9 cellular contexts compared by ENCODE assay signal in the genomic region with DNA sequence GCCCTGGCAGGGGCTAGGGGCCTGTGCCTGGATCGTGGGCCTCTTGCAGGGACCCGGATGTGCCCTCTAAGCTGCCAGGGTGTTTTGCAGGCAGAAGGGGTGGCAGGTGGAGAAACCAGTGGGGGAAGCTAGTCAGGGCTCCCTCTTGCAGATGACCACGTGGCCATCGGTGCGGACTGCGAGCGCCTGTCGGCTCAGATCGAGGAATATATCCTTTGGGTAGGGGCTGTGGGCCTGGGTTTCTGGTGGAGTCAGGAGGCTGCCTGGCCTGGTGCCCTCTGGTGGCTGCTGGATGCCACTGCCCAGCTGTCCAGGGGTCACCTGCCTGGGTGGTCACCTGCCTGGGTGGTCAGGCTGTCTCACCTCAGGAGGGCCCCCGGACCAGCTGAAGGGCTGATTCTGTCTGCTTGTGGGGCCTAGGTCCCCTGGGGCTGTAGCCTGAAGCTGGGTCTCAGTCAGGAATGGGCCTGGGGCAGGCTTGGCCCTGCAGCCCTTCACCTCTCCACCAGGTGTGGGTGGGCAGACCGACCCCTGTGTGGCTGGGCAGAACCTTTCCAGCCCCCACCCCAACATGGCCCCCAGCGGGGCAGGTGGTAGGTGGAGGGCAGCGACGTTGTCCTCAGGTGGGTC. TPM values are rescaled to one million over a fixed set of nuclear protein-coding genes. Genes with fewer than 3 reads are reported as not detected.
DNase-seq lines count a peak whose midpoint lies in the region; ATAC-seq and TF ChIP-seq lines count a peak whose summit lies in the region.
"Had no signal": no experiment of that assay in that cellular context is flagged by ENCODE, and none has a peak within 500 bp of the region (broad histone marks: within the 10 kb centered on the region; RNA-seq: fewer than 3 reads in every experiment).

No MANE protein-coding gene starts in this region.

- no peaks in the 10 kb centered on the region for H3K9me3 Mint-ChIP-seq in activated CD8-positive, alpha-beta T cell treated with anti-CD3 and anti-CD28 coated beads for 36 hours
- H3K9me3 Mint-ChIP-seq in activated CD8-positive, alpha-beta T cell treated with anti-CD3 and anti-CD28 coated beads, Interleukin-2, amount 10 ng/mL, durations not matched to agents 7 days and 5 days (ENCODE audit: insufficient read depth): no peaks in the 10 kb centered on the region

- peak; percentile 84 for TF ChIP-seq CTCF in activated CD8-positive, alpha-beta T cell treated with anti-CD3 and anti-CD28 coated beads for 36 hours (IDR thresholded peaks at IDR 0.05)
- TF ChIP-seq CTCF in fibroblast of the aortic adventitia (IDR thresholded peaks at IDR 0.05; ENCODE audit: insufficient read depth, low read length) (peak; percentile 75), thoracic aorta (IDR thresholded peaks at IDR 0.05) (peak; percentile 46)

- no peak overlapping the region for H3K4me3 Mint-ChIP-seq in activated CD8-positive, alpha-beta T cell treated with anti-CD3 and anti-CD28 coated beads for 36 hours
- H3K4me3 Mint-ChIP-seq in activated CD8-positive, alpha-beta T cell treated with anti-CD3 and anti-CD28 coated beads, Interleukin-2, amount 10 ng/mL, durations not matched to agents 7 days and 5 days: no peak overlapping the region

- intact Hi-C loops in activated CD8-positive, alpha-beta T cell treated with anti-CD3 and anti-CD28 coated beads for 36 hours (cut with micrococcal nuclease): loop anchor here (10.0 kb wide), 1 partner anchor 95 kb away; a partner anchor contains a TSS

- H3K4me1 ChIP-seq in thoracic aorta (ENCODE audit: control insufficient read depth in 1 of 2, low read depth in 2 of 2): peaks cover 3 to 6% of the 10 kb centered on the region in 2 donors

- peaks cover 2% of the 10 kb centered on the region for H3K36me3 Mint-ChIP-seq in activated CD8-positive, alpha-beta T cell treated with anti-CD3 and anti-CD28 coated beads for 36 hours (ENCODE audit: low read depth)
- H3K36me3 Mint-ChIP-seq in activated CD8-positive, alpha-beta T cell treated with anti-CD3 and anti-CD28 coated beads, Interleukin-2, amount 10 ng/mL, durations not matched to agents 7 days and 5 days (ENCODE audit: low read depth): peaks cover 24% of the 10 kb centered on the region

- H3K27ac Mint-ChIP-seq in activated CD8-positive, alpha-beta T cell treated with anti-CD3 and anti-CD28 coated beads for 36 hours: no peak overlapping the region
- H3K27ac Mint-ChIP-seq in activated CD8-positive, alpha-beta T cell treated with anti-CD3 and anti-CD28 coated beads, Interleukin-2, amount 10 ng/mL, durations not matched to agents 7 days and 5 days: no peak overlapping the region

- ATAC-seq in activated CD8-positive, alpha-beta T cell treated with anti-CD3 and anti-CD28 coated beads for 36 hours: no peak
- ATAC-seq in activated CD8-positive, alpha-beta T cell treated with anti-CD3 and anti-CD28 coated beads, Interleukin-2, amount 10 ng/mL, durations not matched to agents 7 days and 5 days: no peak
- ATAC-seq in thoracic aorta (ENCODE audit: insufficient number of reproducible peaks, low FRiP score, low read depth) (no peak), GM18868 (IDR thresholded peaks at IDR 0.05; ENCODE audit: unreplicated experiment) (no peak)

- no peak overlapping the region for H3K27ac ChIP-seq in thoracic aorta

- DNase-seq in activated CD8-positive, alpha-beta T cell treated with anti-CD3 and anti-CD28 coated beads for 36 hours: peak; percentile 49
- no peak for DNase-seq in activated CD8-positive, alpha-beta T cell treated with anti-CD3 and anti-CD28 coated beads, Interleukin-2, amount 10 ng/mL, durations not matched to agents 7 days and 5 days
- peak; percentile 45 for DNase-seq in RKO (ENCODE audit: low spot score)
- DNase-seq in fibroblast of the aortic adventitia (ENCODE audit: low read depth): no peak
- DNase-seq in thoracic aorta (ENCODE audit: low spot score): no peak
- no peak for DNase-seq in T1000 (lab: John Stamatoyannopoulos, UW)
- no peak for DNase-seq in RPMI8226

- POLR2A ChIA-PET in activated CD8-positive, alpha-beta T cell treated with anti-CD3 and anti-CD28 coated beads for 36 hours (lab: Charles Lee): interaction anchor here (0.7 to 2.8 kb wide), 2 partner anchors 10 to 50 kb away, joined by 3 to 15 read pairs; a partner anchor contains a TSS
- POLR2A ChIA-PET in activated CD8-positive, alpha-beta T cell treated with anti-CD3 and anti-CD28 coated beads, Interleukin-2, amount 10 ng/mL, durations not matched to agents 7 days and 5 days (lab: Charles Lee): no interaction called here

- H3K4me3 ChIP-seq in fibroblast of the aortic adventitia (ENCODE audit: low read depth, low read length) (no peak overlapping the region), thoracic aorta (no peak overlapping the region)

- H3K4me1 Mint-ChIP-seq in activated CD8-positive, alpha-beta T cell treated with anti-CD3 and anti-CD28 coated beads for 36 hours (ENCODE audit: low read depth): peaks cover 23% of the 10 kb centered on the region
- H3K4me1 Mint-ChIP-seq in activated CD8-positive, alpha-beta T cell treated with anti-CD3 and anti-CD28 coated beads, Interleukin-2, amount 10 ng/mL, durations not matched to agents 7 days and 5 days (ENCODE audit: low read depth): peaks cover 68% of the 10 kb centered on the region

- H3K36me3 ChIP-seq in thoracic aorta: peaks cover 24% of the 10 kb centered on the region

- H3K9me3 ChIP-seq in thoracic aorta: no peaks in the 10 kb centered on the region

- H3K27me3 Mint-ChIP-seq in activated CD8-positive, alpha-beta T cell treated with anti-CD3 and anti-CD28 coated beads for 36 hours: no peaks in the 10 kb centered on the region
- no peaks in the 10 kb centered on the region for H3K27me3 Mint-ChIP-seq in activated CD8-positive, alpha-beta T cell treated with anti-CD3 and anti-CD28 coated beads, Interleukin-2, amount 10 ng/mL, durations not matched to agents 7 days and 5 days (ENCODE audit: low read depth)

- CTCF ChIA-PET in activated CD8-positive, alpha-beta T cell treated with anti-CD3 and anti-CD28 coated beads for 36 hours (lab: Charles Lee): interaction anchor here (0.7 to 1.6 kb wide), 10 partner anchors 8 to 532 kb away, joined by 3 to 5 read pairs (median 3); a partner anchor contains a TSS
- CTCF ChIA-PET in activated CD8-positive, alpha-beta T cell treated with anti-CD3 and anti-CD28 coated beads, Interleukin-2, amount 10 ng/mL, durations not matched to agents 7 days and 5 days (lab: Charles Lee): interaction anchor here (1.2 to 2.9 kb wide), 5 partner anchors 9 to 31 kb away, joined by 3 to 13 read pairs (median 5); a partner anchor contains a TSS

- H3K27me3 ChIP-seq in thoracic aorta (replicated peaks; ENCODE audit: insufficient read depth): no peaks in the 10 kb centered on the region

RNA-seq across cellular contexts. Expression of a gene that starts 6.7 kb away (rescaled TPM):
- total RNA-seq in activated CD8-positive, alpha-beta T cell treated with anti-CD3 and anti-CD28 coated beads for 36 hours: 10 to 100 TPM; 30.0 to 33.0 TPM
- total RNA-seq in activated CD8-positive, alpha-beta T cell treated with anti-CD3 and anti-CD28 coated beads, Interleukin-2, amount 10 ng/mL, durations not matched to agents 7 days and 5 days: 10 to 100 TPM; 49.6 to 55.3 TPM
- total RNA-seq in fibroblast of the aortic adventitia (ENCODE audit: low replicate concordance) (23.5 and 59.4 TPM in 2 replicates), thoracic aorta (10 to 100 TPM; 30.1 to 48.6 TPM)

RNA-seq across cellular contexts. Expression of a gene that starts 9.6 kb away (rescaled TPM):
- 10 to 100 TPM; 42.5 to 44.1 TPM for total RNA-seq in activated CD8-positive, alpha-beta T cell treated with anti-CD3 and anti-CD28 coated beads for 36 hours
- total RNA-seq in activated CD8-positive, alpha-beta T cell treated with anti-CD3 and anti-CD28 coated beads, Interleukin-2, amount 10 ng/mL, durations not matched to agents 7 days and 5 days: 100 to 1,000 TPM; 130 to 135 TPM
- 4.8 and 9.8 TPM in 2 replicates for total RNA-seq in fibroblast of the aortic adventitia (ENCODE audit: low replicate concordance)
- total RNA-seq in thoracic aorta: 10 to 100 TPM; 20.6 to 41.2 TPM

RNA-seq across cellular contexts. Expression of a gene that starts 10.2 kb away (rescaled TPM):
- total RNA-seq in activated CD8-positive, alpha-beta T cell treated with anti-CD3 and anti-CD28 coated beads for 36 hours: under 1 TPM; 0.61 to 0.63 TPM
- 1 to 10 TPM; 1.5 to 2.0 TPM for total RNA-seq in activated CD8-positive, alpha-beta T cell treated with anti-CD3 and anti-CD28 coated beads, Interleukin-2, amount 10 ng/mL, durations not matched to agents 7 days and 5 days
- total RNA-seq in fibroblast of the aortic adventitia (ENCODE audit: low replicate concordance) (0.63 and 1.3 TPM in 2 replicates), thoracic aorta (1 to 10 TPM; 1.1 to 3.2 TPM)

RNA-seq across cellular contexts. Expression of a gene that starts 14.5 kb away (rescaled TPM):
- total RNA-seq in activated CD8-positive, alpha-beta T cell treated with anti-CD3 and anti-CD28 coated beads for 36 hours: under 1 TPM; 0.43 TPM
- under 1 TPM; 0.34 to 0.61 TPM for total RNA-seq in activated CD8-positive, alpha-beta T cell treated with anti-CD3 and anti-CD28 coated beads, Interleukin-2, amount 10 ng/mL, durations not matched to agents 7 days and 5 days
- total RNA-seq in fibroblast of the aortic adventitia (ENCODE audit: low replicate concordance) (0.36 TPM in 1 of 2 replicates, not detected in the other), thoracic aorta (not detected)

RNA-seq across cellular contexts. Expression of a gene that starts 20.3 kb away (rescaled TPM):
- total RNA-seq in activated CD8-positive, alpha-beta T cell treated with anti-CD3 and anti-CD28 coated beads for 36 hours: not detected
- under 1 TPM; 0.13 to 0.21 TPM for total RNA-seq in activated CD8-positive, alpha-beta T cell treated with anti-CD3 and anti-CD28 coated beads, Interleukin-2, amount 10 ng/mL, durations not matched to agents 7 days and 5 days
- total RNA-seq in fibroblast of the aortic adventitia (ENCODE audit: low replicate concordance) (0.57 TPM in 1 of 2 replicates, not detected in the other), thoracic aorta (10 to 100 TPM in 1 of 2 donors, 1 to 10 TPM in 1; 4.2 to 15.3 TPM)
- total RNA-seq: mononuclear cell had no signal

Comparison
In these comparisons a context has a peak if more than half of its experiments do, and no peak if none do; other contexts are left out.
1. DNase-seq: peak in activated CD8-positive, alpha-beta T cell treated with anti-CD3 and anti-CD28 coated beads for 36 hours (single experiment) and RKO (single experiment); none in activated CD8-positive, alpha-beta T cell treated with anti-CD3 and anti-CD28 coated beads, Interleukin-2, amount 10 ng/mL, durations not matched to agents 7 days and 5 days (single experiment), fibroblast of the aortic adventitia (single experiment), thoracic aorta (single experiment), T1000 (single experiment) and RPMI8226 (single experiment).
2. Peak in every context shown above with its lines, with median percentiles within 50 percentile points of each other: CTCF ChIP-seq.